Comparison of ENCODE assay signal across 1 cellular context in genomic region chr1:183870351-183871077, GRCh38.
TF ChIP-seq lines count a peak whose summit lies in the region.

No MANE protein-coding gene starts in this region.

TF ChIP-seq in GM23338, 12 proteins besides CTCF, POLR2A, EP300 and RAD21 (continued from another document):
- TF ChIP-seq ZNF462 (CRISPR knock-in tag; IDR thresholded peaks at IDR 0.05): no peak
